8 cellular contexts compared by ENCODE assay signal in the genomic region with DNA sequence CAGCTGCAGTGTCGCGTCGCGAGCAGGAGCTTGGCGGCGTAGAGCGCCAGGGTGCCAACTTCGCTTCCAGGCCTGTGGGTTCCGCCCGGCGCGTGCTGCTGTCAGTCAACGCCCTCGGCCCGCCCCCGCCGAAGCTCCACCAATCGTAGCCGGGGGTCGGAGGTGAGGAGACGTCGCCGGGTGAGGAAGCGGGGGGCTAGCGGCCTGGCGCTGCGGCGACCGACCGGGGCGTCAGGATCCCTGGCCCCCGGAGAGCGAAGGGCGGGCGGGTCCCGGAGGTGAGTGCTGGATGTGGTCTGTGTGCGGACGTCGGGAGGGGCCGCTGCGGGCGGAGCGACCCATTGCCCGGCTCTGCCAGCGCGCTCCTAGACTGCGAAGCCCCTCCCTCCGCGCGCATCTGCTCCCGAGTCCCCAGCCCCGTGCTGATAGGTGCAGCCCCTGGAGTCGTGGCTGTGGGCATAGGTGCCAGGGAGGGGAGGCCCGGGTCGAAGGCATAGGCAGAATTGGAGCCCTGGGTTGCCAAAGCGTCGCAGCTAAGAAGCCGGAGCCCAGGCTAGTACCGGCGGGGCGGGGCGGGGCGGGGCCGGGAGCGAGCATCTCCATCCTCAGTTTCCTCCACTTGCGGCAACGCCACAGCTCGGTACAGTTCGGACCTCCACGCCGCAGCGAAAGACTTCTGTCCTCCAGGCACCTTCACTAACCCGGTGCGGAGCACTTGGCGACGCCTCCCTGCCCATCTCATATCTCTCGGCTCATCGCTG. TPM values are rescaled to one million over a fixed set of nuclear protein-coding genes. Genes with fewer than 3 reads are reported as not detected.
DNase-seq lines count a peak whose midpoint lies in the region; ATAC-seq and TF ChIP-seq lines count a peak whose summit lies in the region.

A gene (plus strand): TSS at position 165 of the 761 bp plus-strand sequence. CDS start 6,386 bp downstream, outside the sequence.

- TF ChIP-seq CTCF in LNCaP clone FGC (IDR thresholded peaks at IDR 0.05; ENCODE audit: control insufficient read depth, extremely low read depth, insufficient read depth) (0 out of 2 replicates have a peak, but pooled peaks have one; percentile 7), fibroblast of the aortic adventitia (IDR thresholded peaks at IDR 0.05; ENCODE audit: insufficient read depth, low read length) (no peak), nephron progenitor cell (IDR thresholded peaks at IDR 0.05) (no peak)

- H3K36me3 Mint-ChIP-seq in nephron progenitor cell (ENCODE audit: low read depth): peaks cover 12% of the 10 kb centered on the region

- no peaks in the 10 kb centered on the region for H3K27me3 Mint-ChIP-seq in nephron progenitor cell (ENCODE audit: low read depth, poor library complexity)
- H3K27me3 Mint-ChIP-seq in stimulated activated naive CD8-positive, alpha-beta T cell treated with anti-CD3 and anti-CD28 coated beads, Interleukin-15, amount 100 ng/mL, for 72 hours: no peaks in the 10 kb centered on the region

- no peaks in the 10 kb centered on the region for H3K9me3 Mint-ChIP-seq in nephron progenitor cell
- H3K9me3 Mint-ChIP-seq in stimulated activated naive CD8-positive, alpha-beta T cell treated with anti-CD3 and anti-CD28 coated beads, Interleukin-15, amount 100 ng/mL, for 72 hours: no peaks in the 10 kb centered on the region

- peak; percentile 85 for DNase-seq in EL
- DNase-seq in H4 (ENCODE audit: low spot score): peak; percentile 81
- DNase-seq in LNCaP clone FGC (ENCODE audit: low read depth): peak; percentile 53
- DNase-seq in RPMI8226: peak; percentile 93
- peak; percentile 92 for DNase-seq in activated T-helper 9 cell treated with anti-CD3 and anti-CD28 coated beads, Interleukin-2, amount 50 U/mL, for 16 hours (ENCODE audit: low read depth)
- DNase-seq in fibroblast of the aortic adventitia (ENCODE audit: low read depth): peak; percentile 70
- peak; percentile 90 for DNase-seq in nephron progenitor cell
- peak; percentile 92 to 93 for DNase-seq in stimulated activated naive CD8-positive, alpha-beta T cell treated with anti-CD3 and anti-CD28 coated beads, Interleukin-15, amount 100 ng/mL, for 72 hours

- peak within 1 kb of the TSS; percentile 96 for H3K4me3 Mint-ChIP-seq in nephron progenitor cell
- peak within 1 kb of the TSS; percentile 86 to 95 for H3K4me3 Mint-ChIP-seq in stimulated activated naive CD8-positive, alpha-beta T cell treated with anti-CD3 and anti-CD28 coated beads, Interleukin-15, amount 100 ng/mL, for 72 hours

- peak; percentile 92 for ATAC-seq in stimulated activated naive CD8-positive, alpha-beta T cell treated with anti-CD3 and anti-CD28 coated beads, Interleukin-15, amount 100 ng/mL, for 72 hours

- peaks cover 24% of the 10 kb centered on the region for H3K4me1 Mint-ChIP-seq in nephron progenitor cell
- peaks cover 53% of the 10 kb centered on the region for H3K4me1 Mint-ChIP-seq in stimulated activated naive CD8-positive, alpha-beta T cell treated with anti-CD3 and anti-CD28 coated beads, Interleukin-15, amount 100 ng/mL, for 72 hours

- no peak within 1 kb of the TSS for H3K27ac Mint-ChIP-seq in nephron progenitor cell
- H3K27ac Mint-ChIP-seq in stimulated activated naive CD8-positive, alpha-beta T cell treated with anti-CD3 and anti-CD28 coated beads, Interleukin-15, amount 100 ng/mL, for 72 hours: peak within 1 kb of the TSS; percentile 95 to 96

- H3K4me3 ChIP-seq in LNCaP clone FGC (ENCODE audit: low read depth, low read length) (peak within 1 kb of the TSS; percentile 77), fibroblast of the aortic adventitia (ENCODE audit: low read depth, low read length) (peak within 1 kb of the TSS; percentile 98)

RNA-seq across cellular contexts. Expression of the gene that starts here (rescaled TPM):
- 14.9 and 21.0 TPM in 2 replicates for total RNA-seq in H4 (2014; rRNA removed; shearing (Covaris generic))
- 8.6 and 19.7 TPM in 2 replicates for total RNA-seq in fibroblast of the aortic adventitia (ENCODE audit: low replicate concordance)

Comparison
In these comparisons a context has a peak if more than half of its experiments do, and no peak if none do; other contexts are left out.
1. Peak in every context shown above with its lines: DNase-seq, ATAC-seq and H3K4me3 ChIP-seq.